ENCODE assay signal across 9 cellular contexts in the genomic region with DNA sequence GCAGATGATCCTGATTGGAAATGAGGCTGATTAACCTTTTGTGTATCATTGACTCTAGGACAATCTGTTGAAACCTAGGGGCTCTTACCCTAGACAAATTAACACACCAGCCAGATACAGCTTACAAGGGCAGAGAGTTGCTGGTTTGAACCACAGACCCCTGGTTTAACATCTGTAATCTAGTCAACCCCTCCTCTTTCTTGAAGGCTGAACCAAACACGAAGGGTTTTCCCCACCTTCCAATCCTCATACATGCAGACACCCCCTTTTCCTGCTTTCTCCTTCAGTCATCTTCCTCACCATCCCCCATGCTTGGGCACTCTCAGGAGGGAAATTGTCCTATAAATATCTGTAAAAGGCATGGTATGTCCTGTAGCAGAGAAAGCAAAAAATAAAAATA.
DNase-seq lines count a peak whose midpoint lies in the region; ATAC-seq, FAIRE-seq and TF ChIP-seq lines count a peak whose summit lies in the region.
"Had no signal": no experiment of that assay in that cellular context is flagged by ENCODE, and none has a peak within 500 bp of the region (broad histone marks: within the 10 kb centered on the region; RNA-seq: fewer than 3 reads in every experiment).

No MANE protein-coding gene starts in this region.

- H3K4ac ChIP-seq in H1 (replicated peaks; ENCODE audit: insufficient read length, low read depth, low read length), result no peak overlapping the region

- H4K8ac ChIP-seq in H1 (ENCODE audit: extremely low read depth, insufficient read depth, low read length), result no peak overlapping the region

- TF ChIP-seq POLR2A in H1 (IDR thresholded peaks at IDR 0.05; ENCODE audit: control extremely low read depth in 1 of 2, low read depth in 2 of 2, low read length in 2 of 2), result no peak

- H3K79me1 ChIP-seq in H1 (ENCODE audit: low read depth, low read length), result no peaks in the 10 kb centered on the region

- no peak overlapping the region for H3K56ac ChIP-seq in H1 (replicated peaks; ENCODE audit: insufficient read length, low read depth, low read length)

- H3K4me3 ChIP-seq in OCI-LY3 (ENCODE audit: low read length) (peak overlapping the region; percentile 79), H1 (ENCODE audit: extremely low read depth in 1 of 4, insufficient read depth in 2 of 4, low read depth in 3 of 4, low read length in 4 of 4) (0 out of 8 replicates have a peak overlapping the region, but pooled peaks of 1 of the 4 experiments have one; percentile 59), neutrophil (ENCODE audit: low read depth in 1 of 2, low read length in 1 of 2) (peak overlapping the region; percentile 54 to 55)

- 0 out of 2 replicates have a peak overlapping the region, but pooled peaks have one; percentile 46 for H2BK12ac ChIP-seq in H1 (ENCODE audit: low read depth, low read length)

- CTCF ChIA-PET in H1 (lab: Charles Lee; ENCODE audit: partially characterized antibody), result interaction anchor here (0.6 to 3.7 kb wide), 13 partner anchors 11 to 146 kb away, joined by 3 to 22 read pairs (median 3); no protein-coding TSS in a partner anchor

- H3K4me1 ChIP-seq in OCI-LY3 (ENCODE audit: low read length) (peaks cover 28% of the 10 kb centered on the region), H1 (replicated peaks in 1 of 4; ENCODE audit: control insufficient read depth in 3 of 4, insufficient read depth in 4 of 4, low read length in 3 of 4) (peaks cover 6 to 17% (median 13%) of the 10 kb centered on the region in 4 experiments), neutrophil (ENCODE audit: control insufficient read depth in 1 of 2, insufficient read depth in 1 of 2, low read depth in 1 of 2, low read length in 1 of 2) (peaks cover 76 to 79% of the 10 kb centered on the region in 2 experiments)

- TF ChIP-seq EP300 in H1 (IDR thresholded peaks at IDR 0.05; ENCODE audit: borderline replicate concordance in 1 of 2, low read depth in 2 of 2, low read length in 2 of 2), result no peak

- no peak for TF ChIP-seq CTCF in GM10266 (IDR thresholded peaks at IDR 0.05; ENCODE audit: control insufficient read depth, insufficient read depth, low read depth, missing control alignments)
- no peak for TF ChIP-seq CTCF in OCI-LY3 (IDR thresholded peaks at IDR 0.05; ENCODE audit: low read depth, low read length)
- no peak for TF ChIP-seq CTCF in H1 (IDR thresholded peaks at IDR 0.05; ENCODE audit: control extremely low read depth in 1 of 3, insufficient read depth in 1 of 3, low read depth in 1 of 3, low read length in 3 of 3)
- TF ChIP-seq CTCF in neutrophil (IDR thresholded peaks at IDR 0.05), result no peak

- H3K4me2 ChIP-seq in OCI-LY3 (ENCODE audit: low read length) (peak overlapping the region; percentile 96), H1 (ENCODE audit: insufficient read depth in 1 of 2, low read depth in 2 of 2, low read length in 2 of 2) (peak overlapping the region in 1 of 2 experiments; percentile 55; a peak in 2 of 4 replicates)

- H3K23ac ChIP-seq in H1 (ENCODE audit: insufficient read length), result no peak overlapping the region

- H2BK20ac ChIP-seq in H1 (ENCODE audit: low read length), result no peak overlapping the region

- H3K9me3 ChIP-seq in OCI-LY3 (ENCODE audit: insufficient read depth, low read length), result no peaks in the 10 kb centered on the region
- H3K9me3 ChIP-seq in H1 (ENCODE audit: insufficient read depth in 2 of 2, low read depth in 1 of 2, low read length in 1 of 2), result no peaks in the 10 kb centered on the region
- H3K9me3 ChIP-seq in neutrophil, result no peaks in the 10 kb centered on the region

- H2AFZ ChIP-seq in OCI-LY3 (ENCODE audit: low read depth, low read length), result no peak overlapping the region
- no peak overlapping the region for H2AFZ ChIP-seq in H1 (ENCODE audit: low read length)

- H3K27ac ChIP-seq in OCI-LY3 (ENCODE audit: low read length) (no peak overlapping the region), H1 (ENCODE audit: low read depth, low read length) (no peak overlapping the region), neutrophil (peak overlapping the region; percentile 97)

- no peak overlapping the region for H2BK5ac ChIP-seq in H1 (ENCODE audit: low read depth, low read length)

- no peak for TF ChIP-seq RAD21 in H1 (IDR thresholded peaks at IDR 0.05 in 1 of 2, conservative IDR thresholded peaks at IDR 0.05 in 1 of 2; ENCODE audit: low read depth in 2 of 2, low read length in 2 of 2)

- DNase-seq in GM10266 (ENCODE audit: extremely low spot score) (peak; percentile 23), H1 (ENCODE audit: low read depth in 1 of 2, low spot score in 2 of 2) (no peak), hepatic stellate cell (ENCODE audit: low spot score) (no peak)
- DNase-seq: NCI-H1694 treated with DMSO at 0.1 percent for 48 hours had no signal

- H3K27me3 ChIP-seq in OCI-LY3 (ENCODE audit: low read depth, low read length) (peaks cover 37% of the 10 kb centered on the region), H1 (replicated peaks in 1 of 4; ENCODE audit: control insufficient read depth in 3 of 4, extremely low read depth in 1 of 4, insufficient read depth in 3 of 4, low read length in 3 of 4) (peaks cover 0 to 6% (median 2%) of the 10 kb centered on the region in 4 experiments; a peak in 4 of 7 replicates), neutrophil (no peaks in the 10 kb centered on the region)

- H4K5ac ChIP-seq in H1 (ENCODE audit: insufficient read length, low read depth, low read length), result no peak overlapping the region

- H2AK5ac ChIP-seq in H1 (ENCODE audit: low read depth, low read length), result no peak overlapping the region

- no peak overlapping the region for H2BK120ac ChIP-seq in H1 (replicated peaks; ENCODE audit: low read depth, low read length)

- H3K79me2 ChIP-seq in OCI-LY3 (ENCODE audit: low read length) (no peaks in the 10 kb centered on the region), H1 (ENCODE audit: control insufficient read depth in 1 of 2, insufficient read depth in 2 of 2, low read length in 2 of 2) (no peaks in the 10 kb centered on the region)

- H4K91ac ChIP-seq in H1 (replicated peaks; ENCODE audit: insufficient read length, low read length), result no peak overlapping the region

- peaks cover 7% of the 10 kb centered on the region; the same call in 1 of the 2 replicates for H3K23me2 ChIP-seq in H1 (ENCODE audit: low read depth, low read length)

- H3K14ac ChIP-seq in H1 (ENCODE audit: insufficient read length), result no peak overlapping the region

- no peaks in the 10 kb centered on the region for H4K20me1 ChIP-seq in OCI-LY3 (ENCODE audit: insufficient read depth, low read length)
- H4K20me1 ChIP-seq in H1 (replicated peaks in 1 of 2; ENCODE audit: control insufficient read depth in 1 of 2, insufficient read depth in 2 of 2, low read length in 2 of 2), result no peaks in the 10 kb centered on the region

- FAIRE-seq in H1 (lab: Jason Lieb, UNC), result no peak

- ATAC-seq in GM21447 (IDR thresholded peaks at IDR 0.05; ENCODE audit: unreplicated experiment) (no peak), GM21717 (IDR thresholded peaks at IDR 0.05; ENCODE audit: unreplicated experiment) (no peak), HG02588 (IDR thresholded peaks at IDR 0.05; ENCODE audit: unreplicated experiment) (no peak)

- POLR2A ChIA-PET in H1 (lab: Charles Lee; ENCODE audit: partially characterized antibody), result interaction anchor here (1.3 kb wide), 1 partner anchor 110 kb away, joined by 3 read pairs; no protein-coding TSS in a partner anchor

- no peaks in the 10 kb centered on the region for H3K36me3 ChIP-seq in OCI-LY3 (replicated peaks; ENCODE audit: low read depth, low read length)
- no peaks in the 10 kb centered on the region for H3K36me3 ChIP-seq in H1 (ENCODE audit: control insufficient read depth in 2 of 4, insufficient read depth in 4 of 4, low read length in 3 of 4)
- H3K36me3 ChIP-seq in neutrophil, result no peaks in the 10 kb centered on the region

- peak overlapping the region; percentile 82; the same call in 1 of the 2 replicates for H2BK15ac ChIP-seq in H1 (ENCODE audit: low read length)

- WGBS in H1 (ENCODE audit: extremely low coverage in 1 of 2, insufficient coverage in 1 of 2, insufficient read length in 1 of 2, insufficient replicate concordance in 2 of 2, low coverage in 1 of 2, low lambda C conversion rate in 2 of 2, missing lambda C conversion rate in 1 of 2), 2 experiments, result 91% methylated on average over 1 of the region's 1 CpG; no CpG with 5 or more reads in 1 of the 2 experiments

- H3K18ac ChIP-seq in H1 (ENCODE audit: extremely low read depth, low read length), result no peak overlapping the region

- H3K9ac ChIP-seq in OCI-LY3 (ENCODE audit: low read length) (peak overlapping the region; percentile 56), H1 (replicated peaks in 1 of 4; ENCODE audit: extremely low read depth in 1 of 4, low read depth in 3 of 4, low read length in 3 of 4) (0 out of 7 replicates have a peak overlapping the region, but pooled peaks of 1 of the 4 experiments have one; percentile 15)

TF ChIP-seq in H1, 55 proteins besides CTCF, POLR2A, EP300 and RAD21 (continues in another document):
- TF ChIP-seq SIN3A (conservative IDR thresholded peaks at IDR 0.05 in 1 of 2, IDR thresholded peaks at IDR 0.05 in 1 of 2; ENCODE audit: low read depth in 1 of 2, low read length in 2 of 2), result no peak
- TF ChIP-seq SRF (IDR thresholded peaks at IDR 0.05; ENCODE audit: low read depth, low read length), result no peak
- no peak for TF ChIP-seq HDAC2 (IDR thresholded peaks at IDR 0.05; ENCODE audit: borderline replicate concordance in 1 of 2, low read depth in 2 of 2, low read length in 2 of 2)
